Comparison of ENCODE assay signal across 8 cellular contexts in the genomic region with DNA sequence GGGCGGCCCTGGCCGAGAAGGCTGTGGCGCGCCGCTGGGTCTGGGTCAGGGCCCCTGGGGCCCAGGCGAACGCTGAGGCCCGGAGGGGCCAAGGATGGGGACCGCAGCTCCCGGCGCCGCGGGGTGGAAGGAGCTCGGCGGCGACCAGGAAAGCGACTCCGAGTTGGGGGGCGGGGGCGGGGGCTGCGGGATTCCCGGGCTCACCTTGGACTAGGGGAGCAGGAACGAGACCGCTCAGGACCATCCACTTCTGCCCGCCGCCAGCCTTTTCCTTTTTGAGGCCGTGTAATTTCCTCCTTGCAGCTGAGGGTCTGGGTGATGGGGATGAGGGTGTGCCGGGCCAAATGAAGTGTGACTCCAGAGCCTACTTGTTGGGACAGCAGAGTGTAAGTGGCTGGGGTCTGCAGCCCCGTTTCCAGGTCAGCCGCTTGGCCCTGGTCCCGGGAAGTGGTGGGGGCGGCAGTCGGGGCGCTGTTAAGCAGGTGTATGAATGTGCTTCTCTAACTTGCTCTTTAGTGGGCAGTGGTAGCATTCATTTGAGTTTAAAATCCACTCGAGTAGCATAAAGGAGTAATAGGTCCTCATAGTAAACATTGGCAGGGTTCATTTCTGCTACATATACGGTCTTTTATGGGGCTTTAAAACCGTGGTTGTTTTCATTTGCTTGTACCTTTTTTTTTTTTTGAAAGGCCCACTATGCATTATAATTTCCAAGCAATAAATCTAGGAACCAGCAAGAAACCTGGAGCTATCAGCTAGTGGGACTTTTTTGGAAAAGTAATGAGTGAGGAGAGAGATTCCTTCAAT. TPM values are rescaled to one million over a fixed set of nuclear protein-coding genes. Genes with fewer than 3 reads are reported as not detected.
DNase-seq lines count a peak whose midpoint lies in the region; ATAC-seq and TF ChIP-seq lines count a peak whose summit lies in the region.

No MANE protein-coding gene starts in this region.

- H3K4me3 Mint-ChIP-seq in stimulated activated naive CD8-positive, alpha-beta T cell treated with anti-CD3 and anti-CD28 coated beads, Interleukin-15, Interleukin-2, amounts not matched to agents 100 ng/mL and 50 ng/mL, for 24 hours, result peak overlapping the region; percentile 98

- H3K4me1 ChIP-seq in DOHH2 (ENCODE audit: control insufficient read depth, low read length) (peaks cover 55% of the 10 kb centered on the region), lung (ENCODE audit: control insufficient read depth in 2 of 2, insufficient read depth in 2 of 2, low read length in 2 of 2) (peaks cover 0 to 4% of the 10 kb centered on the region in 2 donors)

- peak overlapping the region; percentile 99 for H3K27ac ChIP-seq in DOHH2 (ENCODE audit: low read depth, low read length)
- peak overlapping the region; percentile 65 to 71 for H3K27ac ChIP-seq in lung (ENCODE audit: low read depth in 1 of 2, low read length in 1 of 2)

- no peaks in the 10 kb centered on the region for H3K9me3 Mint-ChIP-seq in stimulated activated naive CD8-positive, alpha-beta T cell treated with anti-CD3 and anti-CD28 coated beads, Interleukin-15, Interleukin-2, amounts not matched to agents 100 ng/mL and 50 ng/mL, for 24 hours

- H3K9me2 ChIP-seq in DOHH2 (replicated peaks; ENCODE audit: control insufficient read depth, low read length), result no peaks in the 10 kb centered on the region

- TF ChIP-seq CTCF in DOHH2 (IDR thresholded peaks at IDR 0.05; ENCODE audit: low read depth, low read length, poor library complexity, severe bottlenecking) (peak; percentile 61), lung (IDR thresholded peaks at IDR 0.05; ENCODE audit: control extremely low read depth, extremely low read depth) (no peak)

- no peaks in the 10 kb centered on the region for H3K27me3 ChIP-seq in DOHH2 (ENCODE audit: control insufficient read depth, low read length)
- H3K27me3 ChIP-seq in lung (ENCODE audit: control insufficient read depth, insufficient read depth), result no peaks in the 10 kb centered on the region

- H3K27me3 Mint-ChIP-seq in stimulated activated naive CD8-positive, alpha-beta T cell treated with anti-CD3 and anti-CD28 coated beads, Interleukin-15, Interleukin-2, amounts not matched to agents 100 ng/mL and 50 ng/mL, for 24 hours, result no peaks in the 10 kb centered on the region

- peaks cover 45% of the 10 kb centered on the region for H3K4me1 Mint-ChIP-seq in stimulated activated naive CD8-positive, alpha-beta T cell treated with anti-CD3 and anti-CD28 coated beads, Interleukin-15, Interleukin-2, amounts not matched to agents 100 ng/mL and 50 ng/mL, for 24 hours (ENCODE audit: low read depth)

- H4K20me1 ChIP-seq in DOHH2 (ENCODE audit: control insufficient read depth, insufficient read depth, low read depth, low read length), result no peaks in the 10 kb centered on the region

- H3K79me2 ChIP-seq in DOHH2 (ENCODE audit: control insufficient read depth, low read length), result peaks cover 67% of the 10 kb centered on the region

- H3K27ac Mint-ChIP-seq in stimulated activated naive CD8-positive, alpha-beta T cell treated with anti-CD3 and anti-CD28 coated beads, Interleukin-15, Interleukin-2, amounts not matched to agents 100 ng/mL and 50 ng/mL, for 24 hours, result peak overlapping the region; percentile 92

- H3K36me3 ChIP-seq in DOHH2 (ENCODE audit: control insufficient read depth, low read length), result peaks cover 47% of the 10 kb centered on the region
- H3K36me3 ChIP-seq in lung (ENCODE audit: control insufficient read depth in 2 of 2, insufficient read depth in 2 of 2, low read length in 2 of 2), result no peaks in the 10 kb centered on the region

- no peaks in the 10 kb centered on the region for H3K9me3 ChIP-seq in DOHH2 (ENCODE audit: control insufficient read depth, insufficient read depth, low read length)
- no peaks in the 10 kb centered on the region for H3K9me3 ChIP-seq in lung (ENCODE audit: control insufficient read depth in 2 of 2, insufficient read depth in 1 of 2, low read length in 1 of 2)

- WGBS in lung, 2 donors, result 0 to 1% methylated on average over 37 of the region's 37 CpGs

- H3K36me3 Mint-ChIP-seq in stimulated activated naive CD8-positive, alpha-beta T cell treated with anti-CD3 and anti-CD28 coated beads, Interleukin-15, Interleukin-2, amounts not matched to agents 100 ng/mL and 50 ng/mL, for 24 hours (ENCODE audit: low read depth), result peaks cover 10% of the 10 kb centered on the region

- peaks cover 58% of the 10 kb centered on the region for H3F3A ChIP-seq in DOHH2 (ENCODE audit: control insufficient read depth, insufficient read depth)

- H3K4me3 ChIP-seq in DOHH2 (ENCODE audit: low read length) (peak overlapping the region; percentile 92), lung (peak overlapping the region; percentile 99)

- peak; percentile 49 for ATAC-seq in GM21515 (IDR thresholded peaks at IDR 0.05; ENCODE audit: unreplicated experiment)
- ATAC-seq in activated CD4-positive, CD25-positive, alpha-beta regulatory T cell treated with anti-CD3 and anti-CD28 coated beads, Interleukin-2, amount 50 U/mL, for 24 hours, result peak; percentile 18 to 23
- no peak for ATAC-seq in lung (ENCODE audit: insufficient read depth, low FRiP score)

- peak; percentile 10 for DNase-seq in HuH-7.5 (ENCODE audit: low spot score)
- DNase-seq in ecto neural progenitor cell (ENCODE audit: low spot score), result peak; percentile 63
- no peak for DNase-seq in lung (ENCODE audit: low spot score)
- no peak for DNase-seq in NCI-H1048 (lab: John Stamatoyannopoulos, UW)

- H3K4me2 ChIP-seq in DOHH2 (ENCODE audit: low read length), result peak overlapping the region; percentile 74

RNA-seq across cellular contexts. Expression of gene PXK, which starts 0.7 kb away (rescaled TPM):
- 10 to 100 TPM; 21.7 to 41.7 TPM for total RNA-seq in lung
- polyA plus RNA-seq in lung, result 10 to 100 TPM in 1 of 2 donors, 1 to 10 TPM in 1; 6.0 to 22.4 TPM

RNA-seq across cellular contexts. Expression of gene HTD2, which starts 27.1 kb away (rescaled TPM):
- total RNA-seq in lung, result 10 to 100 TPM in 1 of 2 donors, 1 to 10 TPM in 1; 7.5 to 12.1 TPM
- 1 to 10 TPM; 2.5 to 5.6 TPM for polyA plus RNA-seq in lung

RNA-seq across cellular contexts. Expression of gene RPP14, which starts 27.4 kb away (rescaled TPM):
- 10 to 100 TPM; 12.9 to 14.2 TPM for total RNA-seq in lung
- polyA plus RNA-seq in lung, result 1 to 10 TPM; 6.8 to 8.6 TPM

Comparison
In these comparisons a context has a peak if more than half of its experiments do, and no peak if none do; other contexts are left out.
1. DNase-seq: peak in HuH-7.5 (single experiment) and ecto neural progenitor cell (single experiment); none in lung (single experiment) and NCI-H1048 (single experiment).